In genomic region chr1:36101546-36101945, GRCh38 we compare ENCODE assay signal across 2 cellular contexts.
TF ChIP-seq lines count a peak whose summit lies in the region.

No MANE protein-coding gene starts in this region.

TF ChIP-seq in HEK293, 187 proteins besides CTCF, POLR2A, EP300 and RAD21:
- TF ChIP-seq ZNF146 (tag by site-specific recombination; IDR thresholded peaks at IDR 0.05) (peak; percentile 91), ZFP41 (tag by site-specific recombination; IDR thresholded peaks at IDR 0.05; ENCODE audit: borderline replicate concordance) (no peak)

TF ChIP-seq in K562, 482 proteins besides CTCF, POLR2A, EP300 and RAD21:
- no peak for TF ChIP-seq KDM1A (IDR thresholded peaks at IDR 0.05)
- TF ChIP-seq ZNF146 (CRISPR knock-in tag; IDR thresholded peaks at IDR 0.05; ENCODE audit: unreplicated experiment): peak; percentile 91
